ENCODE assay signal across 19 cellular contexts in genomic region chr5:80707645-80708044, GRCh38. TPM values are rescaled to one million over a fixed set of nuclear protein-coding genes. Genes with fewer than 3 reads are reported as not detected.
DNase-seq lines count a peak whose midpoint lies in the region; ATAC-seq and TF ChIP-seq lines count a peak whose summit lies in the region.
"Had no signal": no experiment of that assay in that cellular context is flagged by ENCODE, and none has a peak within 500 bp of the region (broad histone marks: within the 10 kb centered on the region; RNA-seq: fewer than 3 reads in every experiment).

No MANE protein-coding gene starts in this region.

- H3K4me1 Mint-ChIP-seq in activated naive CD8-positive, alpha-beta T cell treated with anti-CD3 and anti-CD28 coated beads, Interleukin-2, amount 50 U/mL, for 24 hours: peaks cover 16% of the 10 kb centered on the region

- H3K36me3 ChIP-seq in PC-3 (ENCODE audit: low read depth, low read length): no peaks in the 10 kb centered on the region
- H3K36me3 ChIP-seq: pancreas had no signal

- CTCF ChIA-PET in PC-3 (lab: Charles Lee): no interaction called here

- intact Hi-C loops in dorsolateral prefrontal cortex (cut with DNase I): no loop called here
- intact Hi-C loops in PC-3 (cut with micrococcal nuclease): no loop called here

- DNase-seq in ACHN (peak; percentile 49), GM03348 (ENCODE audit: low spot score) (peak; percentile 24), dorsolateral prefrontal cortex (no peak), myocyte (ENCODE audit: low read depth) (peak; percentile 62), PC-3 (no peak), COR-L47 (lab: John Stamatoyannopoulos, UW) (no peak)
- no peak for DNase-seq in activated naive CD8-positive, alpha-beta T cell treated with anti-CD3 and anti-CD28 coated beads, Interleukin-2, amount 50 U/mL, for 24 hours
- DNase-seq: activated CD4-positive, alpha-beta T cell treated with anti-CD3 and anti-CD28 coated beads for 48 hours; amniotic stem cell; CD8-positive, alpha-beta T cell; DMS79; effector memory CD8-positive, alpha-beta T cell; hypothalamus; mesendoderm; natural killer cell; NCI-H1048; NCI-H2029 treated with DMSO at 0.1 percent for 48 hours; pancreas had no signal

- ATAC-seq in PC-3 (no peak), GM19023 (IDR thresholded peaks at IDR 0.05; ENCODE audit: unreplicated experiment) (no peak)
- no peak for ATAC-seq in activated naive CD8-positive, alpha-beta T cell treated with anti-CD3 and anti-CD28 coated beads, Interleukin-2, amount 50 U/mL, for 24 hours
- ATAC-seq: CD8-positive, alpha-beta T cell; effector memory CD8-positive, alpha-beta T cell; natural killer cell; pancreas had no signal

- in situ Hi-C loops in ACHN (cut with HindIII; ENCODE audit: low pct_ligation_motif_present, low pct_unique_long_range_greater_than_20kb, low sequenced_read_pairs): no loop called here

- no peaks in the 10 kb centered on the region for H3K9me3 Mint-ChIP-seq in activated naive CD8-positive, alpha-beta T cell treated with anti-CD3 and anti-CD28 coated beads, Interleukin-2, amount 50 U/mL, for 24 hours
- H3K9me3 Mint-ChIP-seq: CD8-positive, alpha-beta T cell; effector memory CD8-positive, alpha-beta T cell; natural killer cell had no signal

- no peak overlapping the region for H3K9ac ChIP-seq in PC-3 (ENCODE audit: low read length)

- H2AFZ ChIP-seq in PC-3 (ENCODE audit: low read length): no peak overlapping the region

- no TSS peak for BruUV-seq in PC-3 (replicated peaks; lab: Mats Ljungman, UMichigan)

- H3K27ac Mint-ChIP-seq in activated naive CD8-positive, alpha-beta T cell treated with anti-CD3 and anti-CD28 coated beads, Interleukin-2, amount 50 U/mL, for 24 hours: no peak overlapping the region
- H3K27ac Mint-ChIP-seq: CD8-positive, alpha-beta T cell; effector memory CD8-positive, alpha-beta T cell; natural killer cell had no signal

- H3K4me2 ChIP-seq in PC-3 (ENCODE audit: low read length): no peak overlapping the region

- H3K9me2 ChIP-seq in PC-3 (replicated peaks; ENCODE audit: low read length): no peaks in the 10 kb centered on the region

- H4K20me1 ChIP-seq in PC-3 (ENCODE audit: low read length): no peaks in the 10 kb centered on the region

- no peaks in the 10 kb centered on the region for H3K9me3 ChIP-seq in PC-3 (ENCODE audit: low read length)
- H3K9me3 ChIP-seq: pancreas had no signal

- H3K27me3 Mint-ChIP-seq in activated naive CD8-positive, alpha-beta T cell treated with anti-CD3 and anti-CD28 coated beads, Interleukin-2, amount 50 U/mL, for 24 hours: no peaks in the 10 kb centered on the region
- H3K27me3 Mint-ChIP-seq: effector memory CD8-positive, alpha-beta T cell had no signal

- H3K4me3 Mint-ChIP-seq in activated naive CD8-positive, alpha-beta T cell treated with anti-CD3 and anti-CD28 coated beads, Interleukin-2, amount 50 U/mL, for 24 hours: no peak overlapping the region
- H3K4me3 Mint-ChIP-seq: CD8-positive, alpha-beta T cell; effector memory CD8-positive, alpha-beta T cell; natural killer cell had no signal

- H3F3A ChIP-seq in PC-3 (ENCODE audit: low read length, unreplicated experiment): no peaks in the 10 kb centered on the region

- H3K27ac ChIP-seq in dorsolateral prefrontal cortex (peak overlapping the region in 32 of 59 donors; percentile 2 to 72 (median 46)), PC-3 (ENCODE audit: low read length) (no peak overlapping the region)
- H3K27ac ChIP-seq: pancreas had no signal

- H3K4me1 ChIP-seq in PC-3 (ENCODE audit: insufficient read depth, low read length): no peaks in the 10 kb centered on the region
- H3K4me1 ChIP-seq: pancreas had no signal

- H3K36me3 Mint-ChIP-seq in activated naive CD8-positive, alpha-beta T cell treated with anti-CD3 and anti-CD28 coated beads, Interleukin-2, amount 50 U/mL, for 24 hours (ENCODE audit: low read depth): peaks cover 24% of the 10 kb centered on the region
- H3K36me3 Mint-ChIP-seq: natural killer cell had no signal

- POLR2A ChIA-PET in PC-3 (lab: Charles Lee; ENCODE audit: unreplicated experiment): no interaction called here

- H3K27me3 ChIP-seq in dorsolateral prefrontal cortex (no peaks in the 10 kb centered on the region), PC-3 (ENCODE audit: low read length) (no peaks in the 10 kb centered on the region)
- H3K27me3 ChIP-seq: pancreas had no signal

- no peaks in the 10 kb centered on the region for H3K79me2 ChIP-seq in PC-3 (ENCODE audit: low read length)

- TF ChIP-seq CTCF in dorsolateral prefrontal cortex (IDR thresholded peaks at IDR 0.05 in 54 of 56, conservative IDR thresholded peaks at IDR 0.05 in 2 of 56; ENCODE audit: low read depth in 1 of 56, partially characterized antibody in 56 of 56): no peak
- no peak for TF ChIP-seq CTCF in PC-3 (conservative IDR thresholded peaks at IDR 0.05; ENCODE audit: low read depth, low read length)

- H3K4me3 ChIP-seq in dorsolateral prefrontal cortex (no peak overlapping the region), PC-3 (ENCODE audit: low read length) (no peak overlapping the region)
- H3K4me3 ChIP-seq: pancreas had no signal

RNA-seq across cellular contexts. Expression of gene DHFR, which starts 52.9 kb away (rescaled TPM):
- 10 to 100 TPM in 115 of 120 experiments, 1 to 10 TPM in 5; 8.3 to 36.3 (median 16.7) TPM for total RNA-seq in dorsolateral prefrontal cortex
- total RNA-seq in myocyte: 14.8 and 15.6 TPM in 2 replicates
- polyA plus RNA-seq in myocyte (2012): 9.9 TPM
- total RNA-seq in PC-3 (2014; rRNA removed): 21.4 and 22.0 TPM in 2 replicates

RNA-seq across cellular contexts. Expression of gene MSH3, which starts 53.2 kb away (rescaled TPM):
- total RNA-seq in dorsolateral prefrontal cortex (10 to 100 TPM; 15.6 to 28.3 (median 21.3) TPM), myocyte (12.0 and 12.2 TPM in 2 replicates), PC-3 (2014; rRNA removed) (9.0 TPM in 2 replicates)
- polyA plus RNA-seq in myocyte (2012): 5.4 TPM

Comparison
In these comparisons a context has a peak if more than half of its experiments do, and no peak if none do; other contexts are left out.
1. DNase-seq: peak in ACHN (single experiment), GM03348 (single experiment) and myocyte (single experiment); none in dorsolateral prefrontal cortex (0 of 10), PC-3 (single experiment), activated naive CD8-positive, alpha-beta T cell treated with anti-CD3 and anti-CD28 coated beads, Interleukin-2, amount 50 U/mL, for 24 hours (single experiment) and COR-L47 (single experiment).